ENCODE assay signal across 8 cellular contexts in the genomic region with DNA sequence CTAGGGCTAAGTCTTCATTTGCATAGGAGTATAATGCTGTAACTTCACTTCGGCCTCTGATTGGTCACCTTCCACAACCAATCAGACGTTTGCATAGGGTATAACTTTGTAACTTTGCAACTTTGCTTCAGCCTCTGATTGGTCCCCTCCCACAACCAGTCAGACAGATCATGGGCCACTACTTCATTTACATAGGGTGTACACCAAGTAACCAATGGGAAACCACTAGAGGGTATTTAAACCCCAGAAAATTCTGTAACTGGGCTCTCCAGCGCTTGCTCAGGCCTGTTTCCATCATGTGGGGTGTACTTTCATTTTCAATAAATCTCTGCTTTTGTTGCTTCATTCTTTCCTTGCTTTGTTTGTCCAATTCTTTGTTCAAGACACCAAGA. TPM values are rescaled to one million over a fixed set of nuclear protein-coding genes. Genes with fewer than 3 reads are reported as not detected.
DNase-seq lines count a peak whose midpoint lies in the region; ATAC-seq, FAIRE-seq and TF ChIP-seq lines count a peak whose summit lies in the region.
"Not testable (repeated sequence)": the region's sequence is repeated elsewhere in the genome, so short reads cannot be mapped to it uniquely, and the experiment has no call there.

No MANE protein-coding gene starts in this region.

- H3K4me3 ChIP-seq in astrocyte (ENCODE audit: insufficient read depth, low read depth, low read length) (peak overlapping the region; percentile 24), mesenchymal stem cell (ENCODE audit: insufficient read depth in 1 of 2, low read depth in 1 of 2, low read length in 2 of 2) (peak overlapping the region in 1 of 2 experiments; percentile 61)

- H3K36me3 ChIP-seq in astrocyte (ENCODE audit: insufficient read depth, low read length); mesenchymal stem cell (ENCODE audit: control insufficient read depth in 1 of 2, insufficient read depth in 2 of 2, low read depth in 1 of 2, low read length in 2 of 2): not testable (repeated sequence)

- H4K8ac ChIP-seq in mesenchymal stem cell (ENCODE audit: low read length) = not testable (repeated sequence)

- intact Hi-C loops in Calu3 (cut with micrococcal nuclease; ENCODE audit: unreplicated experiment); activated CD4-positive, alpha-beta T cell treated with anti-CD3 and anti-CD28 coated beads for 36 hours (cut with DNase I, micrococcal nuclease): not testable (repeated sequence)

- ATAC-seq in activated CD4-positive, alpha-beta T cell treated with anti-CD3 and anti-CD28 coated beads for 36 hours = peak; percentile 22
- peak; percentile 15 for ATAC-seq in esophagus mucosa

- H2BK120ac ChIP-seq in mesenchymal stem cell (ENCODE audit: low read depth, low read length) = not testable (repeated sequence)

- not testable (repeated sequence) for H3K4ac ChIP-seq in mesenchymal stem cell (ENCODE audit: low read depth in 1 of 2, low read length in 2 of 2)

- not testable (repeated sequence) for H3K23ac ChIP-seq in mesenchymal stem cell (ENCODE audit: low read length in 2 of 2)

- peak; percentile 48 for FAIRE-seq in HTR-8/SVneo (lab: Jason Lieb, UNC)
- FAIRE-seq in astrocyte (lab: Jason Lieb, UNC) = not testable (repeated sequence)

- H3K27ac Mint-ChIP-seq in Calu3 (ENCODE audit: unreplicated experiment) = peak overlapping the region; percentile 68
- peak overlapping the region; percentile 86 for H3K27ac Mint-ChIP-seq in activated CD4-positive, alpha-beta T cell treated with anti-CD3 and anti-CD28 coated beads for 36 hours
- H3K27ac Mint-ChIP-seq in astrocyte (ENCODE audit: unreplicated experiment) = not testable (repeated sequence)
- peak overlapping the region; percentile 22 for H3K27ac Mint-ChIP-seq in stimulated activated naive CD8-positive, alpha-beta T cell treated with anti-CD3 and anti-CD28 coated beads, Interleukin-15, Interleukin-2, amounts not matched to agents 100 ng/mL and 50 ng/mL, for 24 hours

- not testable (repeated sequence) for H3K27me3 Mint-ChIP-seq in Calu3 (ENCODE audit: unreplicated experiment); activated CD4-positive, alpha-beta T cell treated with anti-CD3 and anti-CD28 coated beads for 36 hours; astrocyte (ENCODE audit: low read depth, unreplicated experiment); stimulated activated naive CD8-positive, alpha-beta T cell treated with anti-CD3 and anti-CD28 coated beads, Interleukin-15, Interleukin-2, amounts not matched to agents 100 ng/mL and 50 ng/mL, for 24 hours

- not testable (repeated sequence) for H3K18ac ChIP-seq in mesenchymal stem cell (ENCODE audit: low read depth in 1 of 2, low read length in 2 of 2)

- peak overlapping the region; percentile 82 for H3K4me2 ChIP-seq in astrocyte (ENCODE audit: low read length)
- not testable (repeated sequence) for H3K4me2 ChIP-seq in mesenchymal stem cell (ENCODE audit: low read length, poor library complexity, severe bottlenecking)

- H3K9ac ChIP-seq in astrocyte (ENCODE audit: low read length) = peak overlapping the region; percentile 56
- peak overlapping the region; percentile 42 for H3K9ac ChIP-seq in mesenchymal stem cell (ENCODE audit: low read length)

- H3K4me1 ChIP-seq in astrocyte (ENCODE audit: insufficient read depth, low read length) = peaks cover 52% of the 10 kb centered on the region
- H3K4me1 ChIP-seq in mesenchymal stem cell (ENCODE audit: control insufficient read depth, insufficient read depth, low read depth, low read length) = peaks cover 13% of the 10 kb centered on the region

- H3K79me1 ChIP-seq in mesenchymal stem cell (replicated peaks; ENCODE audit: low read length, poor library complexity, severe bottlenecking) = not testable (repeated sequence)

- not testable (repeated sequence) for H3K9me3 Mint-ChIP-seq in Calu3 (ENCODE audit: low read depth, unreplicated experiment); activated CD4-positive, alpha-beta T cell treated with anti-CD3 and anti-CD28 coated beads for 36 hours (ENCODE audit: low read depth); astrocyte (ENCODE audit: unreplicated experiment); stimulated activated naive CD8-positive, alpha-beta T cell treated with anti-CD3 and anti-CD28 coated beads, Interleukin-15, Interleukin-2, amounts not matched to agents 100 ng/mL and 50 ng/mL, for 24 hours

- CTCF ChIA-PET in Calu3 (lab: Charles Lee) = interaction anchor here (0.7 kb wide), 1 partner anchor 245 kb away, joined by 4 read pairs; no protein-coding TSS in a partner anchor
- CTCF ChIA-PET in RWPE1 (lab: Yijun Ruan, JAX); activated CD4-positive, alpha-beta T cell treated with anti-CD3 and anti-CD28 coated beads for 36 hours (lab: Charles Lee): not testable (repeated sequence)

- TF ChIP-seq CTCF in Calu3 (IDR thresholded peaks at IDR 0.05; ENCODE audit: unreplicated experiment); RWPE1 (conservative IDR thresholded peaks at IDR 0.05; ENCODE audit: low read depth); astrocyte (IDR thresholded peaks at IDR 0.05; ENCODE audit: insufficient read depth, low read depth, low read length): not testable (repeated sequence)

- peaks cover 28% of the 10 kb centered on the region for H3K4me1 Mint-ChIP-seq in Calu3 (ENCODE audit: low read depth, unreplicated experiment)
- H3K4me1 Mint-ChIP-seq in activated CD4-positive, alpha-beta T cell treated with anti-CD3 and anti-CD28 coated beads for 36 hours = peaks cover 53% of the 10 kb centered on the region
- H3K4me1 Mint-ChIP-seq in astrocyte (ENCODE audit: low read depth, unreplicated experiment) = peaks cover 37% of the 10 kb centered on the region
- H3K4me1 Mint-ChIP-seq in stimulated activated naive CD8-positive, alpha-beta T cell treated with anti-CD3 and anti-CD28 coated beads, Interleukin-15, Interleukin-2, amounts not matched to agents 100 ng/mL and 50 ng/mL, for 24 hours (ENCODE audit: low read depth) = peaks cover 66% of the 10 kb centered on the region

- peaks cover 10% of the 10 kb centered on the region for H3K36me3 Mint-ChIP-seq in Calu3 (ENCODE audit: insufficient read depth, unreplicated experiment)
- not testable (repeated sequence) for H3K36me3 Mint-ChIP-seq in activated CD4-positive, alpha-beta T cell treated with anti-CD3 and anti-CD28 coated beads for 36 hours (ENCODE audit: low read depth); astrocyte (ENCODE audit: low read depth, unreplicated experiment); stimulated activated naive CD8-positive, alpha-beta T cell treated with anti-CD3 and anti-CD28 coated beads, Interleukin-15, Interleukin-2, amounts not matched to agents 100 ng/mL and 50 ng/mL, for 24 hours (ENCODE audit: low read depth)

- not testable (repeated sequence) for H2BK15ac ChIP-seq in mesenchymal stem cell (ENCODE audit: low read depth, poor library complexity, severe bottlenecking)

- H3K27me3 ChIP-seq in astrocyte (ENCODE audit: insufficient read depth, low read length); mesenchymal stem cell (ENCODE audit: control insufficient read depth in 1 of 2, insufficient read depth in 1 of 2, low read length in 2 of 2): not testable (repeated sequence)

- not testable (repeated sequence) for DNase-seq in Calu3; HTR-8/SVneo (ENCODE audit: insufficient read length, low spot score)
- DNase-seq in RWPE1 (ENCODE audit: low spot score) = peak; percentile 29
- peak; percentile 56 for DNase-seq in activated CD4-positive, alpha-beta T cell treated with anti-CD3 and anti-CD28 coated beads for 36 hours
- DNase-seq in astrocyte (ENCODE audit: low read depth) = peak; percentile 84
- peak; percentile 89 for DNase-seq in mesenchymal stem cell

- WGBS in mesenchymal stem cell = 75% methylated on average over 3 of the region's 3 CpGs

- H3K9me3 ChIP-seq in astrocyte (ENCODE audit: insufficient read depth, low read depth, low read length); mesenchymal stem cell (ENCODE audit: control insufficient read depth, low read length): not testable (repeated sequence)

- not testable (repeated sequence) for H2AK5ac ChIP-seq in mesenchymal stem cell (ENCODE audit: low read length, severe bottlenecking)

- not testable (repeated sequence) for H4K20me1 ChIP-seq in astrocyte (ENCODE audit: insufficient read depth, low read length)

- H2BK12ac ChIP-seq in mesenchymal stem cell (ENCODE audit: low read length in 2 of 2) = not testable (repeated sequence)

- not testable (repeated sequence) for H2BK5ac ChIP-seq in mesenchymal stem cell (ENCODE audit: low read depth, low read length, poor library complexity, severe bottlenecking)

- not testable (repeated sequence) for H4K91ac ChIP-seq in mesenchymal stem cell (ENCODE audit: low read length)

- POLR2A ChIA-PET in RWPE1 (lab: Yijun Ruan, JAX; ENCODE audit: low non-redundant PET); activated CD4-positive, alpha-beta T cell treated with anti-CD3 and anti-CD28 coated beads for 36 hours (lab: Charles Lee): not testable (repeated sequence)

- not testable (repeated sequence) for H2AFZ ChIP-seq in astrocyte (ENCODE audit: low read depth, low read length)
- peak overlapping the region; percentile 16 for H2AFZ ChIP-seq in mesenchymal stem cell (ENCODE audit: low read depth, low read length)

- H3K27ac ChIP-seq in RWPE1; mesenchymal stem cell (ENCODE audit: low read length, poor library complexity, severe bottlenecking): not testable (repeated sequence)
- H3K27ac ChIP-seq in astrocyte (ENCODE audit: low read depth, low read length) = peak overlapping the region; percentile 81

- not testable (repeated sequence) for H3K79me2 ChIP-seq in astrocyte (ENCODE audit: insufficient read depth, low read length)

- H3K4me3 Mint-ChIP-seq in Calu3 (ENCODE audit: low read depth, unreplicated experiment) = peak overlapping the region; percentile 51
- peak overlapping the region; percentile 18 for H3K4me3 Mint-ChIP-seq in activated CD4-positive, alpha-beta T cell treated with anti-CD3 and anti-CD28 coated beads for 36 hours
- H3K4me3 Mint-ChIP-seq in astrocyte (ENCODE audit: unreplicated experiment) = not testable (repeated sequence)
- peak overlapping the region; percentile 40 for H3K4me3 Mint-ChIP-seq in stimulated activated naive CD8-positive, alpha-beta T cell treated with anti-CD3 and anti-CD28 coated beads, Interleukin-15, Interleukin-2, amounts not matched to agents 100 ng/mL and 50 ng/mL, for 24 hours

- BruUV-seq in Calu3 (replicated peaks; lab: Mats Ljungman, UMichigan) = not testable (repeated sequence)

- not testable (repeated sequence) for H3K14ac ChIP-seq in mesenchymal stem cell (ENCODE audit: low read length in 2 of 2)

RNA-seq across cellular contexts. Expression of a gene that starts 10.2 kb away (rescaled TPM):
- 45.8 and 55.5 TPM in 2 replicates for total RNA-seq in Calu3 (2022)
- total RNA-seq in activated CD4-positive, alpha-beta T cell treated with anti-CD3 and anti-CD28 coated beads for 36 hours = 10 to 100 TPM; 51.4 to 64.9 TPM
- total RNA-seq in astrocyte = 69.9 and 72.2 TPM in 2 replicates
- 54.3 TPM for total RNA-seq in esophagus mucosa
- 94.6 TPM for polyA plus RNA-seq in mesenchymal stem cell (2013, experiment 1 of 2)
- polyA plus RNA-seq in mesenchymal stem cell (2013, experiment 2 of 2) = 92.6 TPM

RNA-seq across cellular contexts. Expression of a gene that starts 11.8 kb away (rescaled TPM):
- total RNA-seq in Calu3 (2022) (42.5 and 44.7 TPM in 2 replicates), astrocyte (37.6 and 39.3 TPM in 2 replicates), esophagus mucosa (30.7 TPM)
- total RNA-seq in activated CD4-positive, alpha-beta T cell treated with anti-CD3 and anti-CD28 coated beads for 36 hours = 10 to 100 TPM; 18.8 to 37.1 TPM
- polyA plus RNA-seq in mesenchymal stem cell (2013, experiment 1 of 2) = 102 TPM
- polyA plus RNA-seq in mesenchymal stem cell (2013, experiment 2 of 2) = 105 TPM
